In the genomic region with DNA sequence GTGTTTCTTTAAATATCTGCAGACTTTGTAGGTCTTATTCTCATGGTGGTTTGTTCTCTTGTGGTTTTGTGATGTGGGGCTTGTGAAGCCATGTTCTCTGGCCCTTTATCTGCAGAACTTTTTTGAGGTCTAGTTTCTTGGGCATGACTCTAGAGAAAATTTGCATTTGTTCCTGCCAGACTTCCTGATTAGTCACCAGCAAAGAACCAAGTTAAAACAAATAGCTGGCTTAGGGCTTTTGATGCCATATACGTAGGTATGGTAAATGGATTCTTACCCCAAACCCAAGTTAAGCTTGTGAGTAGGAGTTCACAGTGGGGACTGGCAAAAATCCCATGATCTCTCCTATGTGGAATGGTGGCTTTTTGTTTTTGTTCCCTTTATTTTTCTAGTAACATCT, we compare ENCODE assay signal across 24 cellular contexts.
DNase-seq lines count a peak whose midpoint lies in the region; ATAC-seq and TF ChIP-seq lines count a peak whose summit lies in the region.
"Had no signal": no experiment of that assay in that cellular context is flagged by ENCODE, and none has a peak within 500 bp of the region (broad histone marks: within the 10 kb centered on the region; RNA-seq: fewer than 3 reads in every experiment).

No MANE protein-coding gene starts in this region.

- H3K4me1 Mint-ChIP-seq in HFFc6 (ENCODE audit: low read depth): peaks cover 16% of the 10 kb centered on the region
- H3K4me1 Mint-ChIP-seq: nephron had no signal

- H3K9me3 ChIP-seq in RWPE2 (ENCODE audit: severe bottlenecking): no peaks in the 10 kb centered on the region
- H3K9me3 ChIP-seq in esophagus squamous epithelium: peaks cover 0 to 6% (median 0%) of the 10 kb centered on the region in 3 donors
- peaks cover 15% of the 10 kb centered on the region for H3K9me3 ChIP-seq in psoas muscle
- peaks cover 0 to 24% (median 5%) of the 10 kb centered on the region in 11 donors for H3K9me3 ChIP-seq in heart right ventricle
- H3K9me3 ChIP-seq: BE2C, testis had no signal

- H3K27me3 ChIP-seq in RWPE2 (ENCODE audit: insufficient read depth, poor library complexity, severe bottlenecking) (no peaks in the 10 kb centered on the region), esophagus squamous epithelium (peaks cover 0 to 24% (median 0%) of the 10 kb centered on the region in 4 donors), psoas muscle (ENCODE audit: insufficient read depth in 3 of 3, low read length in 2 of 3) (peaks cover 0 to 5% (median 0%) of the 10 kb centered on the region in 3 donors), heart right ventricle (peaks cover 0 to 7% (median 0%) of the 10 kb centered on the region in 7 donors)
- H3K27me3 ChIP-seq: BE2C, testis had no signal

- no peak for TF ChIP-seq POLR2A in esophagus squamous epithelium (IDR thresholded peaks at IDR 0.05)

- H3K36me3 Mint-ChIP-seq in HFFc6 (ENCODE audit: low read depth): peaks cover 25% of the 10 kb centered on the region

- H3K4me3 ChIP-seq in RWPE2 (ENCODE audit: severe bottlenecking) (no peak overlapping the region), esophagus squamous epithelium (no peak overlapping the region), psoas muscle (no peak overlapping the region), heart right ventricle (no peak overlapping the region)
- H3K4me3 ChIP-seq: spleen, testis had no signal

- DNase-seq in HFFc6 (peak; percentile 51), RWPE2 (ENCODE audit: low spot score) (no peak), esophagus squamous epithelium (lab: John Stamatoyannopoulos, UW) (no peak), renal cortical epithelial cell (ENCODE audit: low read depth) (peak; percentile 27), NCI-H510A (lab: John Stamatoyannopoulos, UW) (no peak), germinal center (ENCODE audit: low spot score) (no peak), psoas muscle (no peak), heart right ventricle (no peak)
- DNase-seq: activated CD4-positive, alpha-beta T cell treated with anti-CD3 and anti-CD28 coated beads for 48 hours; activated naive CD4-positive, alpha-beta T cell treated with anti-CD3 and anti-CD28 coated beads for 36 hours; BE2C; Caco-2; dermis blood vessel endothelial cell; erythroblast; hippocampal formation; NCI-H187 treated with DMSO at 0.1 percent for 48 hours; NK-92 treated with Interleukin-12 subunit alpha and Interleukin-12 subunit beta, amount 100 ng/mL, for 24 hours; spleen; testis had no signal

- H3K27ac Mint-ChIP-seq in HFFc6: no peak overlapping the region
- H3K27ac Mint-ChIP-seq: activated naive CD4-positive, alpha-beta T cell treated with anti-CD3 and anti-CD28 coated beads for 36 hours; brain; nephron; progenitor cell of endocrine pancreas had no signal

- no peak overlapping the region for H3K4me3 Mint-ChIP-seq in HFFc6
- H3K4me3 Mint-ChIP-seq: activated naive CD4-positive, alpha-beta T cell treated with anti-CD3 and anti-CD28 coated beads for 36 hours; brain; nephron had no signal

- H3K9me3 Mint-ChIP-seq in HFFc6: peaks cover 31% of the 10 kb centered on the region

- H3K36me3 ChIP-seq in RWPE2 (ENCODE audit: low read depth) (no peaks in the 10 kb centered on the region), esophagus squamous epithelium (no peaks in the 10 kb centered on the region), psoas muscle (ENCODE audit: insufficient read depth in 1 of 2, low read depth in 1 of 2) (no peaks in the 10 kb centered on the region), heart right ventricle (no peaks in the 10 kb centered on the region)
- H3K36me3 ChIP-seq: BE2C, spleen had no signal

- peaks cover 10% of the 10 kb centered on the region for H3K27me3 Mint-ChIP-seq in HFFc6 (ENCODE audit: insufficient read depth)

- intact Hi-C loops in esophagus squamous epithelium (cut with DNase I): no loop called here
- intact Hi-C loops in psoas muscle (cut with DNase I): no loop called here
- intact Hi-C loops in heart right ventricle (cut with DNase I): no loop called here

- 30 to 40% methylated on average over 1 of the region's 1 CpG for WGBS in esophagus squamous epithelium, 2 donors
- 73 to 93% (median 89%) methylated on average over 1 of the region's 1 CpG for WGBS in psoas muscle, 3 donors
- WGBS in heart right ventricle, 2 donors: 77 to 91% methylated on average over 1 of the region's 1 CpG

- H3K27ac ChIP-seq in RWPE2 (ENCODE audit: poor library complexity, severe bottlenecking) (no peak overlapping the region), esophagus squamous epithelium (peak overlapping the region in 3 of 4 donors; percentile 8 to 42 (median 17)), psoas muscle (no peak overlapping the region), heart right ventricle (no peak overlapping the region)
- H3K27ac ChIP-seq: RWPE1, spleen, testis had no signal

- TF ChIP-seq CTCF in HFFc6 (IDR thresholded peaks at IDR 0.05) (no peak), RWPE2 (IDR thresholded peaks at IDR 0.05; ENCODE audit: poor library complexity, severe bottlenecking) (no peak), esophagus squamous epithelium (IDR thresholded peaks at IDR 0.05) (no peak), psoas muscle (IDR thresholded peaks at IDR 0.05) (no peak), heart right ventricle (IDR thresholded peaks at IDR 0.05) (no peak)

- ATAC-seq in RWPE2 (ENCODE audit: low read depth) (peak; percentile 51; the same call in 1 of the 3 replicates), psoas muscle (no peak), heart right ventricle (no peak)
- ATAC-seq: HCT116 had no signal

- H3K4me1 ChIP-seq in RWPE2 (ENCODE audit: insufficient read depth, poor library complexity, severe bottlenecking): no peaks in the 10 kb centered on the region
- H3K4me1 ChIP-seq in esophagus squamous epithelium: peaks cover 0 to 23% (median 0%) of the 10 kb centered on the region in 3 donors
- H3K4me1 ChIP-seq in psoas muscle: no peaks in the 10 kb centered on the region
- no peaks in the 10 kb centered on the region for H3K4me1 ChIP-seq in heart right ventricle
- H3K4me1 ChIP-seq: BE2C, Caco-2, spleen, testis had no signal

Comparison
In these comparisons a context has a peak if more than half of its experiments do, and no peak if none do; other contexts are left out.
1. DNase-seq: peak in HFFc6 (single experiment) and renal cortical epithelial cell (single experiment); none in RWPE2 (single experiment), esophagus squamous epithelium (single experiment), NCI-H510A (single experiment), germinal center (single experiment), psoas muscle (0 of 2) and heart right ventricle (0 of 2).
2. H3K27ac ChIP-seq: peak in esophagus squamous epithelium (3 of 4); none in RWPE2 (single experiment), psoas muscle (single experiment) and heart right ventricle (0 of 10).